ENCODE assay signal across 1 cellular context in the genomic region with DNA sequence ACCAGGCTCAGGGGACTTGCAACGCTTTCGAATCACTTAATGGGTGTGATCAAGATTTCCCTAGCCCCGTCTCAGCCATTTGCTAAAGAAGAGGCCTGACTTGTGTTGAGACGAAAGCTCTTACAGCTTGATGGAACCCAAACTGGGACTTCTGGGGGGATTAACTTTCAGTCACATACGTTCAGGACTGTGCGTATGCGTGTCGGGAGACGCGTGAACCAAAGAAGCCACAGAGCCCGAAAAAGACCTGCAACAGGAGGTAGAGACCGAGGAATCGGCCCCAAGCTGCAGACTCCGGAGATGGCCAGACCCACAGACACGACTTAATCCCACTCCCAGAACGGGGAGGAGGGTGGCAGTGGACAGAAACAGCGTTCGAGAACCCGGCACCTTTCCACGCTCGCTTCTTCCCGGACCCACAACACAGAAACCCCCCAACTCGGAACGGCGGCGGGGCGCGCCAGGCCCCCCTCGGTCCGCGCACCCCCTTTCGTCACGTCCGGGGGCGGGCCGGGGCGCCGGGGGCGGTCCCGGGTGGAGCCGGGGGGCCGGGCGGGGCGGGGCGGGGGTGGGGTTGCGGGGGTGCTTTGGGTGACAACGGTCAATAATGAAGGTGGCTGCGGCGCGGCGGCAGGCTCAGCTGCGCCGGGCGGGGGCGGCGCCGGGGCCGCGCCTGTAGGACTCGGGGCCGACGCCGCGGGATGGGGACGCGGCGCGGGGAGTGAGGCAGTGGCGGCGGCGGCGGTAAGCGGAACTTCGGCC.
TF ChIP-seq lines count a peak whose summit lies in the region.

A gene (plus strand): TSS at position 604 of the 762 bp plus-strand sequence. CDS start 256 bp downstream, outside the sequence.

TF ChIP-seq in HepG2, 621 proteins besides CTCF, POLR2A, EP300 and RAD21 (continued from another document and continues in another):
- TF ChIP-seq, protein P1, sequence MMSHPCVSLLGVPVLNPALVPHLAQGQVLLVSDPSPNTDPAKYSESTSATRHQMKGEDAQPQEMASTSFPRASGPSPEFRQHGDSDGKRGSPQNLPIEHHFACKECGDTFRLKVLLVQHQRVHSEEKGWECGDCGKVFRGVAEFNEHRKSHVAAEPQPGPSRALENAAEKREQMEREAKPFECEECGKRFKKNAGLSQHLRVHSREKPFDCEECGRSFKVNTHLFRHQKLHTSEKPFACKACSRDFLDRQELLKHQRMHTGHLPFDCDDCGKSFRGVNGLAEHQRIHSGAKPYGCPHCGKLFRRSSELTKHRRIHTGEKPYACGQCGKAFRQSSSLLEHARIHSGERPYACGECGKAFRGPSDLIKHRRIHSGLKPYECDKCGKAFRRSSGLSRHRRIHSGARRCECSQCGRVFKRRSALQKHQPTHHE (CRISPR knock-in tag; IDR thresholded peaks at IDR 0.05; ENCODE audit: borderline replicate concordance): peak; percentile 46; the same call in 1 of the 2 replicates
- TF ChIP-seq, protein P2, sequence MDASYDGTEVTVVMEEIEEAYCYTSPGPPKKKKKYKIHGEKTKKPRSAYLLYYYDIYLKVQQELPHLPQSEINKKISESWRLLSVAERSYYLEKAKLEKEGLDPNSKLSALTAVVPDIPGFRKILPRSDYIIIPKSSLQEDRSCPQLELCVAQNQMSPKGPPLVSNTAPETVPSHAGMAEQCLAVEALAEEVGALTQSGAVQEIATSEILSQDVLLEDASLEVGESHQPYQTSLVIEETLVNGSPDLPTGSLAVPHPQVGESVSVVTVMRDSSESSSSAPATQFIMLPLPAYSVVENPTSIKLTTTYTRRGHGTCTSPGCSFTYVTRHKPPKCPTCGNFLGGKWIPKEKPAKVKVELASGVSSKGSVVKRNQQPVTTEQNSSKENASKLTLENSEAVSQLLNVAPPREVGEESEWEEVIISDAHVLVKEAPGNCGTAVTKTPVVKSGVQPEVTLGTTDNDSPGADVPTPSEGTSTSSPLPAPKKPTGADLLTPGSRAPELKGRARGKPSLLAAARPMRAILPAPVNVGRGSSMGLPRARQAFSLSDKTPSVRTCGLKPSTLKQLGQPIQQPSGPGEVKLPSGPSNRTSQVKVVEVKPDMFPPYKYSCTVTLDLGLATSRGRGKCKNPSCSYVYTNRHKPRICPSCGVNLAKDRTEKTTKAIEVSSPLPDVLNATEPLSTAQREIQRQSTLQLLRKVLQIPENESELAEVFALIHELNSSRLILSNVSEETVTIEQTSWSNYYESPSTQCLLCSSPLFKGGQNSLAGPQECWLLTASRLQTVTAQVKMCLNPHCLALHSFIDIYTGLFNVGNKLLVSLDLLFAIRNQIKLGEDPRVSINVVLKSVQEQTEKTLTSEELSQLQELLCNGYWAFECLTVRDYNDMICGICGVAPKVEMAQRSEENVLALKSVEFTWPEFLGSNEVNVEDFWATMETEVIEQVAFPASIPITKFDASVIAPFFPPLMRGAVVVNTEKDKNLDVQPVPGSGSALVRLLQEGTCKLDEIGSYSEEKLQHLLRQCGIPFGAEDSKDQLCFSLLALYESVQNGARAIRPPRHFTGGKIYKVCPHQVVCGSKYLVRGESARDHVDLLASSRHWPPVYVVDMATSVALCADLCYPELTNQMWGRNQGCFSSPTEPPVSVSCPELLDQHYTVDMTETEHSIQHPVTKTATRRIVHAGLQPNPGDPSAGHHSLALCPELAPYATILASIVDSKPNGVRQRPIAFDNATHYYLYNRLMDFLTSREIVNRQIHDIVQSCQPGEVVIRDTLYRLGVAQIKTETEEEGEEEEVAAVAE (CRISPR knock-in tag; IDR thresholded peaks at IDR 0.05; ENCODE audit: borderline replicate concordance): no peak
- TF ChIP-seq KAT7 (CRISPR knock-in tag; IDR thresholded peaks at IDR 0.05; ENCODE audit: borderline replicate concordance) (0 out of 2 replicates have a peak, but pooled peaks have one; percentile 46), SOX13 (IDR thresholded peaks at IDR 0.05) (no peak), SOX13 (CRISPR knock-in tag; conservative IDR thresholded peaks at IDR 0.05 in 1 of 2, IDR thresholded peaks at IDR 0.05 in 1 of 2) (peak in 1 of 2 experiments; percentile 17; a peak in 1 of 4 replicates), RBM39 (IDR thresholded peaks at IDR 0.05; ENCODE audit: low read depth, low read length, poor library complexity, severe bottlenecking) (no peak), ZBTB42 (CRISPR knock-in tag; IDR thresholded peaks at IDR 0.05) (no peak), ZNF329 (CRISPR knock-in tag; IDR thresholded peaks at IDR 0.05; ENCODE audit: low read depth) (no peak), ZNF350 (CRISPR knock-in tag; IDR thresholded peaks at IDR 0.05; ENCODE audit: borderline replicate concordance, low read depth) (peak; percentile 79; the same call in 1 of the 2 replicates), GABPA (IDR thresholded peaks at IDR 0.05; ENCODE audit: low read depth, low read length) (peak; percentile 64), GABPA (CRISPR knock-in tag; IDR thresholded peaks at IDR 0.05; ENCODE audit: low read depth) (peak; percentile 84), ZNF549 (CRISPR knock-in tag; IDR thresholded peaks at IDR 0.05) (no peak), SNAI1 (CRISPR knock-in tag; IDR thresholded peaks at IDR 0.05; ENCODE audit: borderline replicate concordance) (no peak), ZNF724P (CRISPR knock-in tag; IDR thresholded peaks at IDR 0.05; ENCODE audit: borderline replicate concordance) (no peak), DNMT3B (CRISPR knock-in tag; conservative IDR thresholded peaks at IDR 0.05) (0 out of 2 replicates have a peak, but pooled peaks have one; percentile 62), SAP130 (CRISPR knock-in tag; IDR thresholded peaks at IDR 0.05; ENCODE audit: low read depth) (peak; percentile 52; the same call in 1 of the 2 replicates), HNRNPH1 (optimal IDR thresholded peaks at IDR 0.05; ENCODE audit: low read depth, low read length) (no peak), CBX2 (IDR thresholded peaks at IDR 0.05; ENCODE audit: low read depth, low read length) (no peak), CBX2 (CRISPR knock-in tag; IDR thresholded peaks at IDR 0.05; ENCODE audit: low read depth) (0 out of 2 replicates have a peak, but pooled peaks have one; percentile 76), ZNF430 (CRISPR knock-in tag; IDR thresholded peaks at IDR 0.05) (0 out of 2 replicates have a peak, but pooled peaks have one; percentile 66), KDM2A (CRISPR knock-in tag; IDR thresholded peaks at IDR 0.05; ENCODE audit: borderline replicate concordance, low read depth) (peak; percentile 64; the same call in 1 of the 2 replicates), PHF20 (CRISPR knock-in tag; IDR thresholded peaks at IDR 0.05) (peak; percentile 58; the same call in 1 of the 2 replicates), ZNF883 (CRISPR knock-in tag; IDR thresholded peaks at IDR 0.05; ENCODE audit: not compliant biosample characterization) (peak; percentile 30), CREM (IDR thresholded peaks at IDR 0.05) (peak; percentile 66), CREM (CRISPR knock-in tag; IDR thresholded peaks at IDR 0.05) (no peak), ZNF598 (CRISPR knock-in tag; IDR thresholded peaks at IDR 0.05; ENCODE audit: borderline replicate concordance) (peak; percentile 31; the same call in 1 of the 2 replicates), FOXP1 (IDR thresholded peaks at IDR 0.05) (no peak), FOXP1 (CRISPR knock-in tag; IDR thresholded peaks at IDR 0.05) (no peak), ZNF782 (CRISPR knock-in tag; IDR thresholded peaks at IDR 0.05; ENCODE audit: borderline replicate concordance) (no peak), TMF1 (CRISPR knock-in tag; IDR thresholded peaks at IDR 0.05; ENCODE audit: low read depth) (no peak), GTF3A (CRISPR knock-in tag; conservative IDR thresholded peaks at IDR 0.05) (no peak), TCF12 (IDR thresholded peaks at IDR 0.05) (no peak), TCF12 (CRISPR knock-in tag; IDR thresholded peaks at IDR 0.05) (no peak), FOXC1 (CRISPR knock-in tag; IDR thresholded peaks at IDR 0.05; ENCODE audit: borderline replicate concordance) (no peak), HDAC1 (CRISPR knock-in tag; IDR thresholded peaks at IDR 0.05) (peak; percentile 61; the same call in 1 of the 2 replicates), SUZ12 (IDR thresholded peaks at IDR 0.05; ENCODE audit: low read depth, low read length) (no peak), REXO4 (CRISPR knock-in tag; IDR thresholded peaks at IDR 0.05; ENCODE audit: borderline replicate concordance) (no peak), EED (CRISPR knock-in tag; IDR thresholded peaks at IDR 0.05) (no peak), SP2 (CRISPR knock-in tag; IDR thresholded peaks at IDR 0.05) (0 out of 2 replicates have a peak, but pooled peaks have one; percentile 18), ATAD3A (CRISPR knock-in tag; IDR thresholded peaks at IDR 0.05) (no peak), NAIF1 (CRISPR knock-in tag; IDR thresholded peaks at IDR 0.05; ENCODE audit: borderline replicate concordance) (no peak), ZFP37 (CRISPR knock-in tag; IDR thresholded peaks at IDR 0.05; ENCODE audit: borderline replicate concordance) (0 out of 2 replicates have a peak, but pooled peaks have one; percentile 62), BHLHE40 (IDR thresholded peaks at IDR 0.05; ENCODE audit: low read length) (no peak), YEATS4 (CRISPR knock-in tag; IDR thresholded peaks at IDR 0.05; ENCODE audit: borderline replicate concordance) (peak; percentile 68), PHF8 (CRISPR knock-in tag; IDR thresholded peaks at IDR 0.05) (peak; percentile 86), ZNF260 (CRISPR knock-in tag; IDR thresholded peaks at IDR 0.05; ENCODE audit: borderline replicate concordance, low read depth) (no peak)
- TF ChIP-seq, protein P3, sequence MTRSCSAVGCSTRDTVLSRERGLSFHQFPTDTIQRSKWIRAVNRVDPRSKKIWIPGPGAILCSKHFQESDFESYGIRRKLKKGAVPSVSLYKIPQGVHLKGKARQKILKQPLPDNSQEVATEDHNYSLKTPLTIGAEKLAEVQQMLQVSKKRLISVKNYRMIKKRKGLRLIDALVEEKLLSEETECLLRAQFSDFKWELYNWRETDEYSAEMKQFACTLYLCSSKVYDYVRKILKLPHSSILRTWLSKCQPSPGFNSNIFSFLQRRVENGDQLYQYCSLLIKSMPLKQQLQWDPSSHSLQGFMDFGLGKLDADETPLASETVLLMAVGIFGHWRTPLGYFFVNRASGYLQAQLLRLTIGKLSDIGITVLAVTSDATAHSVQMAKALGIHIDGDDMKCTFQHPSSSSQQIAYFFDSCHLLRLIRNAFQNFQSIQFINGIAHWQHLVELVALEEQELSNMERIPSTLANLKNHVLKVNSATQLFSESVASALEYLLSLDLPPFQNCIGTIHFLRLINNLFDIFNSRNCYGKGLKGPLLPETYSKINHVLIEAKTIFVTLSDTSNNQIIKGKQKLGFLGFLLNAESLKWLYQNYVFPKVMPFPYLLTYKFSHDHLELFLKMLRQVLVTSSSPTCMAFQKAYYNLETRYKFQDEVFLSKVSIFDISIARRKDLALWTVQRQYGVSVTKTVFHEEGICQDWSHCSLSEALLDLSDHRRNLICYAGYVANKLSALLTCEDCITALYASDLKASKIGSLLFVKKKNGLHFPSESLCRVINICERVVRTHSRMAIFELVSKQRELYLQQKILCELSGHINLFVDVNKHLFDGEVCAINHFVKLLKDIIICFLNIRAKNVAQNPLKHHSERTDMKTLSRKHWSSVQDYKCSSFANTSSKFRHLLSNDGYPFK (CRISPR knock-in tag; IDR thresholded peaks at IDR 0.05; ENCODE audit: borderline replicate concordance): peak; percentile 51; the same call in 1 of the 2 replicates
- TF ChIP-seq, protein P4, sequence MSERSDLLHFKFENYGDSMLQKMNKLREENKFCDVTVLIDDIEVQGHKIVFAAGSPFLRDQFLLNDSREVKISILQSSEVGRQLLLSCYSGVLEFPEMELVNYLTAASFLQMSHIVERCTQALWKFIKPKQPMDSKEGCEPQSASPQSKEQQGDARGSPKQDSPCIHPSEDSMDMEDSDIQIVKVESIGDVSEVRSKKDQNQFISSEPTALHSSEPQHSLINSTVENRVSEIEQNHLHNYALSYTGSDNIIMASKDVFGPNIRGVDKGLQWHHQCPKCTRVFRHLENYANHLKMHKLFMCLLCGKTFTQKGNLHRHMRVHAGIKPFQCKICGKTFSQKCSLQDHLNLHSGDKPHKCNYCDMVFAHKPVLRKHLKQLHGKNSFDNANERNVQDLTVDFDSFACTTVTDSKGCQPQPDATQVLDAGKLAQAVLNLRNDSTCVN (CRISPR knock-in tag; IDR thresholded peaks at IDR 0.05; ENCODE audit: borderline replicate concordance): no peak
- TF ChIP-seq, protein P5, sequence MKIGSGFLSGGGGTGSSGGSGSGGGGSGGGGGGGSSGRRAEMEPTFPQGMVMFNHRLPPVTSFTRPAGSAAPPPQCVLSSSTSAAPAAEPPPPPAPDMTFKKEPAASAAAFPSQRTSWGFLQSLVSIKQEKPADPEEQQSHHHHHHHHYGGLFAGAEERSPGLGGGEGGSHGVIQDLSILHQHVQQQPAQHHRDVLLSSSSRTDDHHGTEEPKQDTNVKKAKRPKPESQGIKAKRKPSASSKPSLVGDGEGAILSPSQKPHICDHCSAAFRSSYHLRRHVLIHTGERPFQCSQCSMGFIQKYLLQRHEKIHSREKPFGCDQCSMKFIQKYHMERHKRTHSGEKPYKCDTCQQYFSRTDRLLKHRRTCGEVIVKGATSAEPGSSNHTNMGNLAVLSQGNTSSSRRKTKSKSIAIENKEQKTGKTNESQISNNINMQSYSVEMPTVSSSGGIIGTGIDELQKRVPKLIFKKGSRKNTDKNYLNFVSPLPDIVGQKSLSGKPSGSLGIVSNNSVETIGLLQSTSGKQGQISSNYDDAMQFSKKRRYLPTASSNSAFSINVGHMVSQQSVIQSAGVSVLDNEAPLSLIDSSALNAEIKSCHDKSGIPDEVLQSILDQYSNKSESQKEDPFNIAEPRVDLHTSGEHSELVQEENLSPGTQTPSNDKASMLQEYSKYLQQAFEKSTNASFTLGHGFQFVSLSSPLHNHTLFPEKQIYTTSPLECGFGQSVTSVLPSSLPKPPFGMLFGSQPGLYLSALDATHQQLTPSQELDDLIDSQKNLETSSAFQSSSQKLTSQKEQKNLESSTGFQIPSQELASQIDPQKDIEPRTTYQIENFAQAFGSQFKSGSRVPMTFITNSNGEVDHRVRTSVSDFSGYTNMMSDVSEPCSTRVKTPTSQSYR (CRISPR knock-in tag; IDR thresholded peaks at IDR 0.05; ENCODE audit: borderline replicate concordance): no peak; the same call in 1 of the 2 replicates
- TF ChIP-seq, protein P6, sequence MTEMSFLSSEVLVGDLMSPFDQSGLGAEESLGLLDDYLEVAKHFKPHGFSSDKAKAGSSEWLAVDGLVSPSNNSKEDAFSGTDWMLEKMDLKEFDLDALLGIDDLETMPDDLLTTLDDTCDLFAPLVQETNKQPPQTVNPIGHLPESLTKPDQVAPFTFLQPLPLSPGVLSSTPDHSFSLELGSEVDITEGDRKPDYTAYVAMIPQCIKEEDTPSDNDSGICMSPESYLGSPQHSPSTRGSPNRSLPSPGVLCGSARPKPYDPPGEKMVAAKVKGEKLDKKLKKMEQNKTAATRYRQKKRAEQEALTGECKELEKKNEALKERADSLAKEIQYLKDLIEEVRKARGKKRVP (CRISPR knock-in tag; IDR thresholded peaks at IDR 0.05): no peak
- TF ChIP-seq, protein P7, sequence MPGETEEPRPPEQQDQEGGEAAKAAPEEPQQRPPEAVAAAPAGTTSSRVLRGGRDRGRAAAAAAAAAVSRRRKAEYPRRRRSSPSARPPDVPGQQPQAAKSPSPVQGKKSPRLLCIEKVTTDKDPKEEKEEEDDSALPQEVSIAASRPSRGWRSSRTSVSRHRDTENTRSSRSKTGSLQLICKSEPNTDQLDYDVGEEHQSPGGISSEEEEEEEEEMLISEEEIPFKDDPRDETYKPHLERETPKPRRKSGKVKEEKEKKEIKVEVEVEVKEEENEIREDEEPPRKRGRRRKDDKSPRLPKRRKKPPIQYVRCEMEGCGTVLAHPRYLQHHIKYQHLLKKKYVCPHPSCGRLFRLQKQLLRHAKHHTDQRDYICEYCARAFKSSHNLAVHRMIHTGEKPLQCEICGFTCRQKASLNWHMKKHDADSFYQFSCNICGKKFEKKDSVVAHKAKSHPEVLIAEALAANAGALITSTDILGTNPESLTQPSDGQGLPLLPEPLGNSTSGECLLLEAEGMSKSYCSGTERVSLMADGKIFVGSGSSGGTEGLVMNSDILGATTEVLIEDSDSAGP (CRISPR knock-in tag; IDR thresholded peaks at IDR 0.05; ENCODE audit: borderline replicate concordance): no peak
